13 cellular contexts compared by ENCODE assay signal in genomic region chr12:108694812-108695278, GRCh38. TPM values are rescaled to one million over a fixed set of nuclear protein-coding genes. Genes with fewer than 3 reads are reported as not detected.
DNase-seq lines count a peak whose midpoint lies in the region; ATAC-seq and TF ChIP-seq lines count a peak whose summit lies in the region.
"Had no signal": no experiment of that assay in that cellular context is flagged by ENCODE, and none has a peak within 500 bp of the region (broad histone marks: within the 10 kb centered on the region; RNA-seq: fewer than 3 reads in every experiment).

No MANE protein-coding gene starts in this region.

- intact Hi-C loops in left ventricle myocardium inferior (cut with micrococcal nuclease), result loop anchor here (5.0 kb wide), 1 partner anchor 32 kb away; no protein-coding TSS in a partner anchor
- intact Hi-C loops in Right ventricle myocardium superior (cut with DNase I), result loop anchor here (5.0 kb wide), 1 partner anchor 32 kb away; no protein-coding TSS in a partner anchor

- H3K27me3 ChIP-seq in left ventricle myocardium inferior (ENCODE audit: low read depth) (no peaks in the 10 kb centered on the region), gastroesophageal sphincter (no peaks in the 10 kb centered on the region), stomach smooth muscle (ENCODE audit: control insufficient read depth in 1 of 2, insufficient read depth in 2 of 2, low read length in 2 of 2) (no peaks in the 10 kb centered on the region)
- H3K27me3 ChIP-seq: BLaER1, neural progenitor cell had no signal

- TF ChIP-seq EP300 in gastroesophageal sphincter (IDR thresholded peaks at IDR 0.05), result no peak

- H3K4me3 ChIP-seq in left ventricle myocardium inferior (no peak overlapping the region), gastroesophageal sphincter (no peak overlapping the region), stomach smooth muscle (ENCODE audit: low read length in 2 of 2) (no peak overlapping the region)
- H3K4me3 ChIP-seq: BLaER1, coronary artery, neural progenitor cell, SK-N-MC had no signal

- no peak overlapping the region for H3K9ac ChIP-seq in stomach smooth muscle (ENCODE audit: low read length in 2 of 2)
- H3K9ac ChIP-seq: BLaER1, neural progenitor cell had no signal

- 65 to 87% methylated on average over 2 of the region's 2 CpGs for WGBS in gastroesophageal sphincter (ENCODE audit: low coverage in 1 of 2), 2 donors

- H3K27ac ChIP-seq in left ventricle myocardium inferior (replicated peaks), result peak overlapping the region; percentile 96
- H3K27ac ChIP-seq in gastroesophageal sphincter, result peak overlapping the region; percentile 74 to 97 (median 95)
- peak overlapping the region; percentile 42 for H3K27ac ChIP-seq in stomach smooth muscle (ENCODE audit: low read length)
- no peak overlapping the region for H3K27ac ChIP-seq in substantia nigra (ENCODE audit: low read depth, low read length, poor library complexity, severe bottlenecking)
- H3K27ac ChIP-seq: BLaER1, neural progenitor cell, SK-N-MC had no signal

- DNase-seq in left ventricle myocardium inferior (no peak), Right ventricle myocardium superior (no peak), substantia nigra (lab: John Stamatoyannopoulos, UW) (no peak), DMS153 treated with DMSO at 0.1 percent for 48 hours (lab: John Stamatoyannopoulos, UW; ENCODE audit: unreplicated experiment) (no peak)
- peak; percentile 21 for DNase-seq in activated naive CD4-positive, alpha-beta T cell treated with anti-CD3 and anti-CD28 coated beads, Interleukin-2, amount 50 U/mL, for 16 hours
- DNase-seq: NCI-H446 treated with DMSO at 0.1 percent for 48 hours had no signal

- H3K36me3 ChIP-seq in left ventricle myocardium inferior (peaks cover 10% of the 10 kb centered on the region), gastroesophageal sphincter (peaks cover 0 to 19% of the 10 kb centered on the region in 2 donors), stomach smooth muscle (ENCODE audit: control insufficient read depth in 2 of 2, insufficient read depth in 2 of 2, low read length in 2 of 2) (peaks cover under 1 to 11% of the 10 kb centered on the region in 2 donors)

- H3K4me1 ChIP-seq in left ventricle myocardium inferior, result peaks cover 92% of the 10 kb centered on the region
- peaks cover 40 to 98% (median 47%) of the 10 kb centered on the region in 3 donors for H3K4me1 ChIP-seq in gastroesophageal sphincter
- peaks cover 54% of the 10 kb centered on the region for H3K4me1 ChIP-seq in stomach smooth muscle (ENCODE audit: control insufficient read depth, insufficient read depth, low read length)

- ATAC-seq in Right ventricle myocardium superior (ENCODE audit: poor library complexity), result no peak
- no peak for ATAC-seq in gastroesophageal sphincter
- no peak for ATAC-seq in GM21526 (IDR thresholded peaks at IDR 0.05; ENCODE audit: low FRiP score, unreplicated experiment)

- no peak for TF ChIP-seq POLR2A in gastroesophageal sphincter (IDR thresholded peaks at IDR 0.05)

- H3K9me3 ChIP-seq in left ventricle myocardium inferior (replicated peaks) (no peaks in the 10 kb centered on the region), gastroesophageal sphincter (no peaks in the 10 kb centered on the region), stomach smooth muscle (ENCODE audit: control insufficient read depth in 2 of 2, low read length in 2 of 2) (no peaks in the 10 kb centered on the region)
- H3K9me3 ChIP-seq: BLaER1 had no signal

- no peak for TF ChIP-seq CTCF in left ventricle myocardium inferior (IDR thresholded peaks at IDR 0.05; ENCODE audit: borderline replicate concordance)
- no peak for TF ChIP-seq CTCF in gastroesophageal sphincter (IDR thresholded peaks at IDR 0.05)

RNA-seq across cellular contexts. Expression of gene CORO1C, which starts 36.5 kb away (rescaled TPM):
- total RNA-seq in left ventricle myocardium inferior, result 59.6 TPM
- 69.1 TPM for total RNA-seq in Right ventricle myocardium superior
- total RNA-seq in gastroesophageal sphincter, result 100 to 1,000 TPM; 277 to 473 (median 342) TPM
